8 cellular contexts compared by ENCODE assay signal in the genomic region with DNA sequence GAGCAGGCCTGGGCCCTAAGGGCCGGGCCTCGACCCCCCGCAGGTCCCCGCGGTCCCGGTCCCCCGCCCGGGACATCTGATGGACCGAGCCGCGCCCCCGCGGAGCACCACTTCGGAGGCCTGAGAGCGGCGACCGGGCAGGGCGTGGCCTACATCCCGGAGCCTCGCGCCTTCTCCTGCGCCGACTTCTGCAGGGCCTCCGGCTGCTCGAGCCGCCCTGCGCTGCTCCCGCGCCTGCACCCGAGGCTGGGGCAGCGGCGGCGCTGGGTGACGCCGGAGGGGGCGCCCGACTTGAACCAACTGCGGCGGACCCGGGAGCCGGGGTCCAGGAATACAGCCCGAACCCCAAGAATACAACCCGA.
A peak's percentile ranks its signal among the peaks of the same experiment; 100 is the strongest.
DNase-seq lines count a peak whose midpoint lies in the region; ATAC-seq and TF ChIP-seq lines count a peak whose summit lies in the region.

No MANE protein-coding gene starts in this region.

- H3K27ac Mint-ChIP-seq in activated naive CD4-positive, alpha-beta T cell treated with anti-CD3 and anti-CD28 coated beads, Interleukin-2, amount 10 ng/mL, durations not matched to agents 7 days and 5 days, result no peak overlapping the region
- no peak overlapping the region for H3K27ac Mint-ChIP-seq in stimulated activated effector memory CD8-positive, alpha-beta T cell treated with anti-CD3 and anti-CD28 coated beads, Interleukin-12 subunit alpha, Interleukin-12 subunit beta, amount 100 ng/mL, for 72 hours

- peaks cover 6% of the 10 kb centered on the region for H3K27me3 ChIP-seq in NT2/D1 (ENCODE audit: insufficient read depth, insufficient read length)

- peaks cover 3% of the 10 kb centered on the region for H3K4me1 ChIP-seq in NT2/D1 (ENCODE audit: insufficient read depth, insufficient read length)

- CTCF ChIA-PET in activated naive CD4-positive, alpha-beta T cell treated with anti-CD3 and anti-CD28 coated beads, Interleukin-2, amount 10 ng/mL, durations not matched to agents 7 days and 5 days (lab: Charles Lee), result interaction anchor here (0.6 to 1.8 kb wide), 5 partner anchors 16 to 202 kb away, joined by 4 to 9 read pairs (median 4); no protein-coding TSS in a partner anchor
- CTCF ChIA-PET in HEK293T (lab: Yijun Ruan, JAX), result no interaction called here

- no peaks in the 10 kb centered on the region for H3K9me3 ChIP-seq in NT2/D1 (ENCODE audit: insufficient read depth, low read length)

- H3K36me3 ChIP-seq in NT2/D1 (ENCODE audit: insufficient read depth, insufficient read length, low read length), result no peaks in the 10 kb centered on the region

- H3K4me3 Mint-ChIP-seq in activated naive CD4-positive, alpha-beta T cell treated with anti-CD3 and anti-CD28 coated beads, Interleukin-2, amount 10 ng/mL, durations not matched to agents 7 days and 5 days, result peak overlapping the region; percentile 38
- peak overlapping the region; percentile 37 for H3K4me3 Mint-ChIP-seq in stimulated activated effector memory CD8-positive, alpha-beta T cell treated with anti-CD3 and anti-CD28 coated beads, Interleukin-12 subunit alpha, Interleukin-12 subunit beta, amount 100 ng/mL, for 72 hours

- POLR2A ChIA-PET in HEK293T (lab: Yijun Ruan, JAX), result no interaction called here

- ATAC-seq in stimulated activated effector memory CD8-positive, alpha-beta T cell treated with anti-CD3 and anti-CD28 coated beads, Interleukin-12 subunit alpha, Interleukin-12 subunit beta, amount 100 ng/mL, for 72 hours, result peak; percentile 90

- H3K9me3 Mint-ChIP-seq in activated naive CD4-positive, alpha-beta T cell treated with anti-CD3 and anti-CD28 coated beads, Interleukin-2, amount 10 ng/mL, durations not matched to agents 7 days and 5 days, result peaks cover 7% of the 10 kb centered on the region
- H3K9me3 Mint-ChIP-seq in stimulated activated effector memory CD8-positive, alpha-beta T cell treated with anti-CD3 and anti-CD28 coated beads, Interleukin-12 subunit alpha, Interleukin-12 subunit beta, amount 100 ng/mL, for 72 hours, result peaks cover 4% of the 10 kb centered on the region

- peaks cover 5% of the 10 kb centered on the region for H3K36me3 Mint-ChIP-seq in activated naive CD4-positive, alpha-beta T cell treated with anti-CD3 and anti-CD28 coated beads, Interleukin-2, amount 10 ng/mL, durations not matched to agents 7 days and 5 days
- H3K36me3 Mint-ChIP-seq in stimulated activated effector memory CD8-positive, alpha-beta T cell treated with anti-CD3 and anti-CD28 coated beads, Interleukin-12 subunit alpha, Interleukin-12 subunit beta, amount 100 ng/mL, for 72 hours, result no peaks in the 10 kb centered on the region

- no peak overlapping the region for H3K4me3 ChIP-seq in NT2/D1 (ENCODE audit: insufficient read length, low read depth)

- peak; percentile 27 for DNase-seq in NT2/D1 (ENCODE audit: low read depth, low spot score)
- DNase-seq in activated naive CD4-positive, alpha-beta T cell treated with anti-CD3 and anti-CD28 coated beads, Interleukin-2, amount 10 ng/mL, durations not matched to agents 7 days and 5 days, result peak; percentile 65
- peak; percentile 35 for DNase-seq in islet precursor cell
- no peak for DNase-seq in stimulated activated effector memory CD8-positive, alpha-beta T cell treated with anti-CD3 and anti-CD28 coated beads, Interleukin-12 subunit alpha, Interleukin-12 subunit beta, amount 100 ng/mL, for 72 hours (ENCODE audit: low spot score in 2 of 2)
- DNase-seq in DMS79 (lab: John Stamatoyannopoulos, UW), result no peak
- DNase-seq in MV-4-11 (lab: John Stamatoyannopoulos, UW), result no peak
- DNase-seq in NCI-H345 treated with DMSO at 0.1 percent for 48 hours (lab: John Stamatoyannopoulos, UW; ENCODE audit: unreplicated experiment), result no peak
- DNase-seq in HEK293T (ENCODE audit: extremely low spot score), result no peak

- peaks cover 2% of the 10 kb centered on the region for H3K4me1 Mint-ChIP-seq in activated naive CD4-positive, alpha-beta T cell treated with anti-CD3 and anti-CD28 coated beads, Interleukin-2, amount 10 ng/mL, durations not matched to agents 7 days and 5 days
- H3K4me1 Mint-ChIP-seq in stimulated activated effector memory CD8-positive, alpha-beta T cell treated with anti-CD3 and anti-CD28 coated beads, Interleukin-12 subunit alpha, Interleukin-12 subunit beta, amount 100 ng/mL, for 72 hours, result no peaks in the 10 kb centered on the region

- H3K27me3 Mint-ChIP-seq in activated naive CD4-positive, alpha-beta T cell treated with anti-CD3 and anti-CD28 coated beads, Interleukin-2, amount 10 ng/mL, durations not matched to agents 7 days and 5 days, result peaks cover 56% of the 10 kb centered on the region

- H3K9ac ChIP-seq in NT2/D1 (ENCODE audit: insufficient read length, low read depth), result no peak overlapping the region

TF ChIP-seq in HEK293T, 16 proteins besides CTCF, POLR2A, EP300 and RAD21:
- TF ChIP-seq ELF4 (IDR thresholded peaks at IDR 0.05) (no peak), ZNF384 (IDR thresholded peaks at IDR 0.05) (no peak), LEF1 (IDR thresholded peaks at IDR 0.05; ENCODE audit: borderline replicate concordance) (no peak), FOXK2 (IDR thresholded peaks at IDR 0.05) (no peak), ARNT (IDR thresholded peaks at IDR 0.05) (no peak), SP1 (IDR thresholded peaks at IDR 0.05) (no peak), FOXA1 (IDR thresholded peaks at IDR 0.05) (no peak), TARDBP (IDR thresholded peaks at IDR 0.05) (no peak), HDGF (IDR thresholded peaks at IDR 0.05; ENCODE audit: borderline replicate concordance) (no peak), CTBP1 (IDR thresholded peaks at IDR 0.05; ENCODE audit: borderline replicate concordance) (no peak), FOXM1 (IDR thresholded peaks at IDR 0.05; ENCODE audit: borderline replicate concordance) (no peak), NFRKB (IDR thresholded peaks at IDR 0.05) (no peak), L3MBTL2 (conservative IDR thresholded peaks at IDR 0.05) (no peak), BHLHE40 (IDR thresholded peaks at IDR 0.05; ENCODE audit: borderline replicate concordance) (no peak), SUZ12 (IDR thresholded peaks at IDR 0.05) (no peak)
- TF ChIP-seq, protein P1, sequence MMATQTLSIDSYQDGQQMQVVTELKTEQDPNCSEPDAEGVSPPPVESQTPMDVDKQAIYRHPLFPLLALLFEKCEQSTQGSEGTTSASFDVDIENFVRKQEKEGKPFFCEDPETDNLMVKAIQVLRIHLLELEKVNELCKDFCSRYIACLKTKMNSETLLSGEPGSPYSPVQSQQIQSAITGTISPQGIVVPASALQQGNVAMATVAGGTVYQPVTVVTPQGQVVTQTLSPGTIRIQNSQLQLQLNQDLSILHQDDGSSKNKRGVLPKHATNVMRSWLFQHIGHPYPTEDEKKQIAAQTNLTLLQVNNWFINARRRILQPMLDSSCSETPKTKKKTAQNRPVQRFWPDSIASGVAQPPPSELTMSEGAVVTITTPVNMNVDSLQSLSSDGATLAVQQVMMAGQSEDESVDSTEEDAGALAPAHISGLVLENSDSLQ (IDR thresholded peaks at IDR 0.05), result no peak

Comparison
In these comparisons a context has a peak if more than half of its experiments do, and no peak if none do; other contexts are left out.
1. DNase-seq: peak in NT2/D1 (single experiment), activated naive CD4-positive, alpha-beta T cell treated with anti-CD3 and anti-CD28 coated beads, Interleukin-2, amount 10 ng/mL, durations not matched to agents 7 days and 5 days (single experiment) and islet precursor cell (single experiment); none in stimulated activated effector memory CD8-positive, alpha-beta T cell treated with anti-CD3 and anti-CD28 coated beads, Interleukin-12 subunit alpha, Interleukin-12 subunit beta, amount 100 ng/mL, for 72 hours (0 of 2), DMS79 (single experiment), MV-4-11 (single experiment), NCI-H345 treated with DMSO at 0.1 percent for 48 hours (single experiment) and HEK293T (single experiment).